8 cellular contexts compared by ENCODE assay signal in genomic region chr19:45450042-45450380, GRCh38. TPM values are rescaled to one million over a fixed set of nuclear protein-coding genes. Genes with fewer than 3 reads are reported as not detected.
A peak's percentile ranks its signal among the peaks of the same experiment; 100 is the strongest.
DNase-seq lines count a peak whose midpoint lies in the region; ATAC-seq and TF ChIP-seq lines count a peak whose summit lies in the region.

No MANE protein-coding gene starts in this region.

- peak overlapping the region; percentile 89 for H3K4me3 Mint-ChIP-seq in T-helper 1 cell treated with Interleukin-12 subunit alpha and Interleukin-12 subunit beta and Interleukin-4 antibody, amounts not matched to agents 30 μg/mL and 1 μg/mL, for 36 hours

- H3K27ac Mint-ChIP-seq in T-helper 1 cell treated with Interleukin-12 subunit alpha and Interleukin-12 subunit beta and Interleukin-4 antibody, amounts not matched to agents 30 μg/mL and 1 μg/mL, for 36 hours, result peak overlapping the region; percentile 97

- H3K4me3 ChIP-seq in fibroblast of villous mesenchyme (ENCODE audit: low read depth, low read length) (peak overlapping the region; percentile 62), gastrocnemius medialis (peak overlapping the region; percentile 58 to 89 (median 66))

- H3K36me3 ChIP-seq in gastrocnemius medialis, result no peaks in the 10 kb centered on the region

- TF ChIP-seq CTCF in fibroblast of villous mesenchyme (IDR thresholded peaks at IDR 0.05; ENCODE audit: insufficient read depth, low read depth, low read length) (no peak), gastrocnemius medialis (IDR thresholded peaks at IDR 0.05 in 4 of 5, conservative IDR thresholded peaks at IDR 0.05 in 1 of 5) (no peak)

- H3K27me3 Mint-ChIP-seq in T-helper 1 cell treated with Interleukin-12 subunit alpha and Interleukin-12 subunit beta and Interleukin-4 antibody, amounts not matched to agents 30 μg/mL and 1 μg/mL, for 36 hours (ENCODE audit: low read depth), result peaks cover 12% of the 10 kb centered on the region

- in situ Hi-C loops in gastrocnemius medialis (cut with MboI; ENCODE audit: low sequenced_read_pairs in 4 of 4), result no loop called here

- ATAC-seq in gastrocnemius medialis, result peak in 1 of 2 donors; percentile 7

- peaks cover 32% of the 10 kb centered on the region for H3K4me1 Mint-ChIP-seq in T-helper 1 cell treated with Interleukin-12 subunit alpha and Interleukin-12 subunit beta and Interleukin-4 antibody, amounts not matched to agents 30 μg/mL and 1 μg/mL, for 36 hours (ENCODE audit: low read depth)

- DNase-seq in NCI-H526 treated with DMSO at 0.1 percent for 48 hours (lab: John Stamatoyannopoulos, UW) (peak; percentile 9), NCI-H526 (lab: John Stamatoyannopoulos, UW) (no peak), fibroblast of villous mesenchyme (ENCODE audit: low read depth) (no peak), gastrocnemius medialis (no peak), NOMO-1 treated with dmso at 0.1 percent for 144 hours (lab: John Stamatoyannopoulos, UW; ENCODE audit: unreplicated experiment) (no peak), T-helper 9 cell (no peak), DMS114 treated with DMSO at 0.1 percent for 48 hours (lab: John Stamatoyannopoulos, UW; ENCODE audit: unreplicated experiment) (no peak)

- intact Hi-C loops in gastrocnemius medialis (cut with DNase I; ENCODE audit: low total_unique reads), result loop anchor here (2.0 kb wide), 1 partner anchor 17 kb away; the partner anchor contains the start of gene FOSB

- H3K4me1 ChIP-seq in gastrocnemius medialis, result peaks cover 15 to 25% of the 10 kb centered on the region in 2 donors

- no peak for TF ChIP-seq POLR2A in gastrocnemius medialis (IDR thresholded peaks at IDR 0.05)

- no peaks in the 10 kb centered on the region for H3K27me3 ChIP-seq in gastrocnemius medialis

- peak overlapping the region; percentile 42 to 74 (median 60) for H3K27ac ChIP-seq in gastrocnemius medialis

- H3K9me3 Mint-ChIP-seq in T-helper 1 cell treated with Interleukin-12 subunit alpha and Interleukin-12 subunit beta and Interleukin-4 antibody, amounts not matched to agents 30 μg/mL and 1 μg/mL, for 36 hours, result no peaks in the 10 kb centered on the region

- no peaks in the 10 kb centered on the region for H3K36me3 Mint-ChIP-seq in T-helper 1 cell treated with Interleukin-12 subunit alpha and Interleukin-12 subunit beta and Interleukin-4 antibody, amounts not matched to agents 30 μg/mL and 1 μg/mL, for 36 hours (ENCODE audit: low read depth)

- H3K9me3 ChIP-seq in gastrocnemius medialis, result no peaks in the 10 kb centered on the region

RNA-seq across cellular contexts. Expression of gene FOSB, which starts 17.8 kb away (rescaled TPM):
- total RNA-seq in fibroblast of villous mesenchyme (13.0 and 16.1 TPM in 2 replicates), gastrocnemius medialis (1 to 10 TPM in 2 of 4 donors, under 1 TPM in 1, not detected in 1; 0.17 to 1.8 (median 1.6) TPM)

RNA-seq across cellular contexts. Expression of gene ERCC1, which starts 26.3 kb away (rescaled TPM):
- total RNA-seq in fibroblast of villous mesenchyme (73.0 and 88.9 TPM in 2 replicates), gastrocnemius medialis (100 to 1,000 TPM in 2 of 4 donors, 10 to 100 TPM in 2; 92.1 to 185 (median 103) TPM)

RNA-seq across cellular contexts. Expression of gene POLR1G, which starts 43.6 kb away (rescaled TPM):
- total RNA-seq in fibroblast of villous mesenchyme, result 8.1 and 13.4 TPM in 2 replicates
- total RNA-seq in gastrocnemius medialis, result 1 to 10 TPM; 5.1 to 8.3 (median 5.8) TPM

RNA-seq across cellular contexts. Expression of gene PPP1R13L, which starts 45.1 kb away (rescaled TPM):
- total RNA-seq in fibroblast of villous mesenchyme, result 5.6 and 8.4 TPM in 2 replicates
- 1 to 10 TPM; 1.1 to 6.9 (median 1.5) TPM for total RNA-seq in gastrocnemius medialis

RNA-seq across cellular contexts. Expression of gene RTN2, which starts 46.8 kb away (rescaled TPM):
- total RNA-seq in fibroblast of villous mesenchyme (6.9 and 11.9 TPM in 2 replicates), gastrocnemius medialis (100 to 1,000 TPM in 2 of 4 donors, 10 to 100 TPM in 2; 51.8 to 140 (median 101) TPM)
